Comparison of ENCODE assay signal across 8 cellular contexts in the genomic region with DNA sequence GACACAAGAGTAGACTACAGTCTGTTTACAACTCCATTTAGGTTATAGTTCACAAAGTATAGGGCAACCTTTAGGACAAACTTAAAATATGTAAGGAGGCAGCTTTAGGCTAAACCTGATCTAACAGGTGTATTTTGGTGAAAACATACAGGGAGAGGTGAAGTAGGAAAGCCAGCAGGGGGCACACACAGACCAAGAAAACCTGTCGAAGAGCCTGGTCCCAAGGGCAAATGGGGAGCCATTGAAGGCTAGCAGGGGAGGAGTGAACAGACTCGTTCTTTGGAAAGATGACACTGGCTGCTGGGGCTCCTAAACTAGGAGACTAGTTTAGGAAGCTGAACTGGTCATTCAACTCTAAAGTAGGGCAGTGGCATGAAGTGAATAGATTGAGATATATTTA.
A peak's percentile ranks its signal among the peaks of the same experiment; 100 is the strongest.
DNase-seq lines count a peak whose midpoint lies in the region; ATAC-seq and TF ChIP-seq lines count a peak whose summit lies in the region.

No MANE protein-coding gene starts in this region.

- DNase-seq in A172 (ENCODE audit: low spot score) (peak; percentile 21), NCI-H82 treated with DMSO at 0.1 percent for 48 hours (lab: John Stamatoyannopoulos, UW; ENCODE audit: unreplicated experiment) (peak; percentile 55), kidney glomerular epithelial cell (lab: John Stamatoyannopoulos, UW) (peak; percentile 11), stomach (no peak)
- DNase-seq in activated naive CD4-positive, alpha-beta T cell treated with anti-CD3 and anti-CD28 coated beads, Interleukin-2, amount 10 ng/mL, durations not matched to agents 7 days and 5 days = peak; percentile 47

- H3K9me3 Mint-ChIP-seq in activated naive CD4-positive, alpha-beta T cell treated with anti-CD3 and anti-CD28 coated beads, Interleukin-2, amount 10 ng/mL, durations not matched to agents 7 days and 5 days = no peaks in the 10 kb centered on the region

- H3K9me3 ChIP-seq in stomach = no peaks in the 10 kb centered on the region

- ATAC-seq in GM21360 (IDR thresholded peaks at IDR 0.05; ENCODE audit: unreplicated experiment) (no peak), GM19395 (IDR thresholded peaks at IDR 0.05; ENCODE audit: unreplicated experiment) (no peak)

- no peaks in the 10 kb centered on the region for H3K4me1 Mint-ChIP-seq in activated naive CD4-positive, alpha-beta T cell treated with anti-CD3 and anti-CD28 coated beads, Interleukin-2, amount 10 ng/mL, durations not matched to agents 7 days and 5 days

- no peak overlapping the region for H3K27ac ChIP-seq in stomach

- no peak for TF ChIP-seq EP300 in stomach (IDR thresholded peaks at IDR 0.05)

- CTCF ChIA-PET in activated naive CD4-positive, alpha-beta T cell treated with anti-CD3 and anti-CD28 coated beads, Interleukin-2, amount 10 ng/mL, durations not matched to agents 7 days and 5 days (lab: Charles Lee) = interaction anchor here (0.8 to 1.6 kb wide), 8 partner anchors 10 to 1404 kb away, joined by 3 to 8 read pairs (median 4); no protein-coding TSS in a partner anchor

- H3K4me1 ChIP-seq in stomach = no peaks in the 10 kb centered on the region

- intact Hi-C loops in stomach (cut with DNase I; ENCODE audit: low total_unique reads) = no loop called here

- no peaks in the 10 kb centered on the region for H3K36me3 ChIP-seq in stomach

- peaks cover 0 to 6% (median under 1%) of the 10 kb centered on the region in 3 donors for H3K27me3 ChIP-seq in stomach

- H3K4me3 ChIP-seq in stomach = no peak overlapping the region

- no peaks in the 10 kb centered on the region for H3K36me3 Mint-ChIP-seq in activated naive CD4-positive, alpha-beta T cell treated with anti-CD3 and anti-CD28 coated beads, Interleukin-2, amount 10 ng/mL, durations not matched to agents 7 days and 5 days

- peaks cover 4% of the 10 kb centered on the region for H3K27me3 Mint-ChIP-seq in activated naive CD4-positive, alpha-beta T cell treated with anti-CD3 and anti-CD28 coated beads, Interleukin-2, amount 10 ng/mL, durations not matched to agents 7 days and 5 days

- peak; percentile 55 for TF ChIP-seq CTCF in GM12872 (IDR thresholded peaks at IDR 0.05; ENCODE audit: insufficient read depth, low read depth, low read length)
- TF ChIP-seq CTCF in stomach (IDR thresholded peaks at IDR 0.05) = peak in 5 of 7 experiments; percentile 5 to 35 (median 23)

- TF ChIP-seq POLR2A in stomach (IDR thresholded peaks at IDR 0.05) = no peak

- no peak overlapping the region for H3K4me3 Mint-ChIP-seq in activated naive CD4-positive, alpha-beta T cell treated with anti-CD3 and anti-CD28 coated beads, Interleukin-2, amount 10 ng/mL, durations not matched to agents 7 days and 5 days

- 6 to 13% (median 8%) methylated on average over 2 of the region's 2 CpGs for WGBS in stomach, 5 donors

- H3K27ac Mint-ChIP-seq in activated naive CD4-positive, alpha-beta T cell treated with anti-CD3 and anti-CD28 coated beads, Interleukin-2, amount 10 ng/mL, durations not matched to agents 7 days and 5 days = no peak overlapping the region
